30 cellular contexts compared by ENCODE assay signal in the genomic region with DNA sequence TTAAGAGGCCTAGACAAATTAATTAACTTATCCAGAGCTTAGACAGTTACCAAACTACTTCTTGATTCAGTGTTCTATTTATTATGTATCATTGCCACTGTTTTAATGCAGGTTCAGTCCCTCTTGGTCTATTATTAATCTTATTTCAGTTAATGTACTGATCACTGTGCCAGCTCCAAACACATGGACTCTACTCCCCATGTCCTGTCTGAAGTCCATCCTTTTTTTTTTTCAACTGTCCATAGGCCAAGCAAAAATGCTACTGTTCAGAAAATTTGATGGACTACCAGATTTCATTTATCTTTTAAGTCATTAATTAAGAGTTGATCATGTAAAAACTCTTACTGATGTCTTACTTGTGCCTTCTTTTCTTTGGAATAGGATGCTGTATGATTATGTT.
"Had no signal": no experiment of that assay in that cellular context is flagged by ENCODE, and none has a peak within 500 bp of the region (broad histone marks: within the 10 kb centered on the region; RNA-seq: fewer than 3 reads in every experiment).

No MANE protein-coding gene starts in this region.

- H3K4me3 ChIP-seq: coronary artery, dorsolateral prefrontal cortex had no signal

- H3K27ac ChIP-seq: brain microvascular endothelial cell, coronary artery, dorsolateral prefrontal cortex, WERI-Rb-1 had no signal

- H3K27me3 ChIP-seq: brain microvascular endothelial cell, dorsolateral prefrontal cortex had no signal

- H3K36me3 ChIP-seq: brain microvascular endothelial cell had no signal

- DNase-seq: activated B cell treated with CpG ODN at 0.5 μM for 24 hours; activated CD4-positive, alpha-beta T cell treated with anti-CD3 and anti-CD28 coated beads for 48 hours; activated CD4-positive, alpha-beta T cell treated with anti-CD3 and anti-CD28 coated beads, Interleukin-2, amount 50 U/mL, for 1 hour; activated CD4-positive, alpha-beta T cell treated with anti-CD3 and anti-CD28 coated beads, Interleukin-2, amount 50 U/mL, for 48 hours; activated CD8-positive, alpha-beta memory T cell treated with anti-CD3 and anti-CD28 coated beads for 24 hours; activated CD8-positive, alpha-beta T cell treated with anti-CD3 and anti-CD28 coated beads for 36 hours; activated effector memory CD4-positive, alpha-beta T cell treated with Interleukin-2 at 50 U/mL for 16 hours; activated gamma-delta T cell treated with Interleukin-2 at 50 U/mL for 16 hours; activated naive CD4-positive, alpha-beta T cell treated with anti-CD3 and anti-CD28 coated beads, Interleukin-2, amount 50 U/mL, for 16 hours; activated naive CD4-positive, alpha-beta T cell treated with Interleukin-2 at 50 U/mL for 16 hours; activated T-cell treated with anti-CD3 and anti-CD28 coated beads, Interleukin-2, amount 50 U/mL, for 4 hours; amniotic stem cell; anterior cingulate cortex; brain microvascular endothelial cell; dorsolateral prefrontal cortex; effector memory CD4-positive, alpha-beta T cell; endodermal cell; foreskin fibroblast; T-cell; T1000; WERI-Rb-1 had no signal

- H3K27me3 Mint-ChIP-seq: activated B cell treated with CpG ODN at 0.5 μM for 24 hours; activated CD8-positive, alpha-beta T cell treated with anti-CD3 and anti-CD28 coated beads for 36 hours; activated naive CD8-positive, alpha-beta T cell; activated T-helper 17 cell treated with anti-CD3 and anti-CD28 coated beads, Interleukin-2, amount 50 U/mL, for 72 hours; central memory CD8-positive, alpha-beta T cell; dendritic cell treated with granulocyte-macrophage colony-stimulating factor and Interleukin-4, amounts not matched to agents 40 ng/mL and 50 ng/mL, for 4 days; T-cell had no signal

- ATAC-seq: activated CD4-positive, CD25-positive, alpha-beta regulatory T cell treated with anti-CD3 and anti-CD28 coated beads, Interleukin-2, amount 50 U/mL, for 24 hours; activated CD8-positive, alpha-beta T cell treated with anti-CD3 and anti-CD28 coated beads for 36 hours; activated T-cell treated with anti-CD3 and anti-CD28 coated beads, Interleukin-2, amount 50 U/mL, for 4 hours; activated T-helper 17 cell treated with anti-CD3 and anti-CD28 coated beads, Interleukin-2, amount 50 U/mL, for 72 hours; esophagus mucosa; T-cell had no signal

- H3K4me1 Mint-ChIP-seq: activated T-helper 17 cell treated with anti-CD3 and anti-CD28 coated beads, Interleukin-2, amount 50 U/mL, for 72 hours; central memory CD8-positive, alpha-beta T cell; endodermal cell; T-cell had no signal

- H3K27ac Mint-ChIP-seq: activated B cell treated with CpG ODN at 0.5 μM for 24 hours; activated CD8-positive, alpha-beta T cell treated with anti-CD3 and anti-CD28 coated beads for 36 hours; activated naive CD8-positive, alpha-beta T cell; activated T-helper 17 cell treated with anti-CD3 and anti-CD28 coated beads, Interleukin-2, amount 50 U/mL, for 72 hours; dendritic cell treated with granulocyte-macrophage colony-stimulating factor and Interleukin-4, amounts not matched to agents 40 ng/mL and 50 ng/mL, for 4 days; endodermal cell; T-cell; T-helper 1 cell treated with Interleukin-12 subunit alpha and Interleukin-12 subunit beta and Interleukin-4 antibody, amounts not matched to agents 30 μg/mL and 1 μg/mL, for 36 hours; T-helper 2 cell treated with Interferon-gamma antibody and Interleukin-4, amounts not matched to agents 5 μg/mL and 100 μg/mL, for 36 hours had no signal

- H3K4me3 Mint-ChIP-seq: activated B cell treated with CpG ODN at 0.5 μM for 24 hours; activated CD8-positive, alpha-beta T cell treated with anti-CD3 and anti-CD28 coated beads for 36 hours; activated naive CD8-positive, alpha-beta T cell; activated T-cell treated with anti-CD3 and anti-CD28 coated beads, Interleukin-2, amount 50 U/mL, for 4 hours; activated T-helper 17 cell treated with anti-CD3 and anti-CD28 coated beads, Interleukin-2, amount 50 U/mL, for 72 hours; central memory CD8-positive, alpha-beta T cell; dendritic cell treated with granulocyte-macrophage colony-stimulating factor and Interleukin-4, amounts not matched to agents 40 ng/mL and 50 ng/mL, for 4 days; endodermal cell; T-cell; T-helper 1 cell treated with Interleukin-12 subunit alpha and Interleukin-12 subunit beta and Interleukin-4 antibody, amounts not matched to agents 30 μg/mL and 1 μg/mL, for 36 hours; T-helper 2 cell treated with Interferon-gamma antibody and Interleukin-4, amounts not matched to agents 5 μg/mL and 100 μg/mL, for 36 hours had no signal
